In genomic region chr10:44995581-44995913, GRCh38 we compare ENCODE assay signal across 12 cellular contexts. TPM values are rescaled to one million over a fixed set of nuclear protein-coding genes. Genes with fewer than 3 reads are reported as not detected.
DNase-seq lines count a peak whose midpoint lies in the region; ATAC-seq and TF ChIP-seq lines count a peak whose summit lies in the region.
"Had no signal": no experiment of that assay in that cellular context is flagged by ENCODE, and none has a peak within 500 bp of the region (broad histone marks: within the 10 kb centered on the region; RNA-seq: fewer than 3 reads in every experiment).

No MANE protein-coding gene starts in this region.

- peak overlapping the region; percentile 12 for H3K9ac ChIP-seq in muscle layer of colon (ENCODE audit: low read length)

- no peaks in the 10 kb centered on the region for H3K9me3 Mint-ChIP-seq in activated CD8-positive, alpha-beta T cell treated with anti-CD3 and anti-CD28 coated beads, Interleukin-2, amount 10 ng/mL, durations not matched to agents 7 days and 5 days (ENCODE audit: insufficient read depth)
- peaks cover 3% of the 10 kb centered on the region for H3K9me3 Mint-ChIP-seq in activated CD8-positive, alpha-beta T cell treated with anti-CD3 and anti-CD28 coated beads for 36 hours
- no peaks in the 10 kb centered on the region for H3K9me3 Mint-ChIP-seq in brain

- H3K36me3 ChIP-seq in muscle layer of colon (ENCODE audit: insufficient read depth, low read length) (peaks cover 20% of the 10 kb centered on the region), thyroid gland (peaks cover 30 to 33% of the 10 kb centered on the region in 2 donors), A673 (ENCODE audit: insufficient read depth, low read length, poor library complexity, severe bottlenecking) (no peaks in the 10 kb centered on the region)

- H3K36me3 Mint-ChIP-seq in activated CD8-positive, alpha-beta T cell treated with anti-CD3 and anti-CD28 coated beads, Interleukin-2, amount 10 ng/mL, durations not matched to agents 7 days and 5 days (ENCODE audit: low read depth) = no peaks in the 10 kb centered on the region
- peaks cover 1% of the 10 kb centered on the region for H3K36me3 Mint-ChIP-seq in activated CD8-positive, alpha-beta T cell treated with anti-CD3 and anti-CD28 coated beads for 36 hours (ENCODE audit: low read depth)
- peaks cover 7% of the 10 kb centered on the region for H3K36me3 Mint-ChIP-seq in brain

- peaks cover 3% of the 10 kb centered on the region for H3K27me3 Mint-ChIP-seq in activated CD8-positive, alpha-beta T cell treated with anti-CD3 and anti-CD28 coated beads, Interleukin-2, amount 10 ng/mL, durations not matched to agents 7 days and 5 days (ENCODE audit: low read depth)
- no peaks in the 10 kb centered on the region for H3K27me3 Mint-ChIP-seq in activated CD8-positive, alpha-beta T cell treated with anti-CD3 and anti-CD28 coated beads for 36 hours
- peaks cover 13% of the 10 kb centered on the region for H3K27me3 Mint-ChIP-seq in brain

- peak; percentile 48 for ATAC-seq in activated CD8-positive, alpha-beta T cell treated with anti-CD3 and anti-CD28 coated beads, Interleukin-2, amount 10 ng/mL, durations not matched to agents 7 days and 5 days
- ATAC-seq in activated CD8-positive, alpha-beta T cell treated with anti-CD3 and anti-CD28 coated beads for 36 hours = no peak
- ATAC-seq: A549; stimulated activated naive CD8-positive, alpha-beta T cell treated with anti-CD3 and anti-CD28 coated beads, Interleukin-15, amount 100 ng/mL, for 72 hours had no signal

- POLR2A ChIA-PET in activated CD8-positive, alpha-beta T cell treated with anti-CD3 and anti-CD28 coated beads, Interleukin-2, amount 10 ng/mL, durations not matched to agents 7 days and 5 days (lab: Charles Lee) = no interaction called here
- POLR2A ChIA-PET in activated CD8-positive, alpha-beta T cell treated with anti-CD3 and anti-CD28 coated beads for 36 hours (lab: Charles Lee) = no interaction called here
- POLR2A ChIA-PET in A673 (lab: Charles Lee; ENCODE audit: low non-redundant PET) = no interaction called here

- TF ChIP-seq POLR2A in thyroid gland (IDR thresholded peaks at IDR 0.05) = no peak

- peak overlapping the region; percentile 85 for H3K27ac Mint-ChIP-seq in activated CD8-positive, alpha-beta T cell treated with anti-CD3 and anti-CD28 coated beads, Interleukin-2, amount 10 ng/mL, durations not matched to agents 7 days and 5 days
- no peak overlapping the region for H3K27ac Mint-ChIP-seq in activated CD8-positive, alpha-beta T cell treated with anti-CD3 and anti-CD28 coated beads for 36 hours
- H3K27ac Mint-ChIP-seq in brain = peak overlapping the region in 4 of 5 experiments; percentile 44 to 86 (median 67)

- H3K9me3 ChIP-seq in muscle layer of colon (ENCODE audit: low read length) = no peaks in the 10 kb centered on the region
- H3K9me3 ChIP-seq in thyroid gland = no peaks in the 10 kb centered on the region
- H3K9me3 ChIP-seq in A673 (ENCODE audit: low read depth, low read length, poor library complexity, severe bottlenecking) = no peaks in the 10 kb centered on the region

- H3K4me1 Mint-ChIP-seq in activated CD8-positive, alpha-beta T cell treated with anti-CD3 and anti-CD28 coated beads, Interleukin-2, amount 10 ng/mL, durations not matched to agents 7 days and 5 days (ENCODE audit: low read depth) = peaks cover 44% of the 10 kb centered on the region
- peaks cover 31% of the 10 kb centered on the region for H3K4me1 Mint-ChIP-seq in activated CD8-positive, alpha-beta T cell treated with anti-CD3 and anti-CD28 coated beads for 36 hours (ENCODE audit: low read depth)
- H3K4me1 Mint-ChIP-seq in brain = peaks cover 41% of the 10 kb centered on the region

- DNase-seq in activated CD8-positive, alpha-beta T cell treated with anti-CD3 and anti-CD28 coated beads, Interleukin-2, amount 10 ng/mL, durations not matched to agents 7 days and 5 days = peak; percentile 36
- DNase-seq in activated CD8-positive, alpha-beta T cell treated with anti-CD3 and anti-CD28 coated beads for 36 hours = no peak
- DNase-seq in thyroid gland (no peak), A673 (ENCODE audit: low spot score) (no peak), SKM-1 (lab: John Stamatoyannopoulos, UW; ENCODE audit: unreplicated experiment) (no peak)
- no peak for DNase-seq in stimulated activated naive CD4-positive, alpha-beta T cell (lab: John Stamatoyannopoulos, UW)
- DNase-seq: activated CD8-positive, alpha-beta memory T cell treated with anti-CD3 and anti-CD28 coated beads for 24 hours; NCI-H2081 treated with DMSO at 0.1 percent for 48 hours had no signal

- peaks cover 40% of the 10 kb centered on the region for H3K4me1 ChIP-seq in muscle layer of colon (ENCODE audit: insufficient read depth, low read length)
- peaks cover 30 to 86% of the 10 kb centered on the region in 2 donors for H3K4me1 ChIP-seq in thyroid gland
- no peaks in the 10 kb centered on the region for H3K4me1 ChIP-seq in A673 (ENCODE audit: insufficient read depth, low read length, poor library complexity, severe bottlenecking)
- H3K4me1 ChIP-seq: A549 had no signal

- CTCF ChIA-PET in activated CD8-positive, alpha-beta T cell treated with anti-CD3 and anti-CD28 coated beads, Interleukin-2, amount 10 ng/mL, durations not matched to agents 7 days and 5 days (lab: Charles Lee) = interaction anchor here (0.8 to 3.2 kb wide), 4 partner anchors 12 to 63 kb away, joined by 3 to 23 read pairs (median 6); no protein-coding TSS in a partner anchor
- CTCF ChIA-PET in activated CD8-positive, alpha-beta T cell treated with anti-CD3 and anti-CD28 coated beads for 36 hours (lab: Charles Lee) = interaction anchor here (1.0 to 2.3 kb wide), 5 partner anchors 10 to 240 kb away, joined by 3 to 11 read pairs (median 5); no protein-coding TSS in a partner anchor
- CTCF ChIA-PET in A673 (lab: Charles Lee) = no interaction called here

- H3K27me3 ChIP-seq in muscle layer of colon (ENCODE audit: control insufficient read depth in 1 of 2, insufficient read depth in 2 of 2, low read length in 2 of 2) (no peaks in the 10 kb centered on the region), thyroid gland (no peaks in the 10 kb centered on the region), A673 (replicated peaks; ENCODE audit: insufficient read depth, low read depth, low read length, poor library complexity) (no peaks in the 10 kb centered on the region)

- peak overlapping the region; percentile 76 for H3K27ac ChIP-seq in muscle layer of colon (ENCODE audit: low read depth, low read length)
- H3K27ac ChIP-seq in thyroid gland = peak overlapping the region; percentile 74 to 92 (median 91)
- no peak overlapping the region for H3K27ac ChIP-seq in A673 (ENCODE audit: low read depth, low read length, poor library complexity, severe bottlenecking)
- H3K27ac ChIP-seq: A549 had no signal

- intact Hi-C loops in activated CD8-positive, alpha-beta T cell treated with anti-CD3 and anti-CD28 coated beads for 36 hours (cut with micrococcal nuclease) = no loop called here
- intact Hi-C loops in thyroid gland (cut with DNase I) (no loop called here), A673 (cut with micrococcal nuclease; ENCODE audit: unreplicated experiment) (no loop called here)

- H3K4me3 ChIP-seq in muscle layer of colon (ENCODE audit: low read depth in 1 of 2, low read length in 2 of 2) = no peak overlapping the region
- H3K4me3 ChIP-seq in thyroid gland (replicated peaks in 1 of 3) = no peak overlapping the region
- H3K4me3 ChIP-seq in A673 (ENCODE audit: low read depth, low read length, poor library complexity, severe bottlenecking) = no peak overlapping the region
- H3K4me3 ChIP-seq: A549 had no signal

- WGBS in thyroid gland, 2 donors = 43 to 55% methylated on average over 4 of the region's 4 CpGs

- no peak overlapping the region for H3K4me3 Mint-ChIP-seq in activated CD8-positive, alpha-beta T cell treated with anti-CD3 and anti-CD28 coated beads, Interleukin-2, amount 10 ng/mL, durations not matched to agents 7 days and 5 days
- no peak overlapping the region for H3K4me3 Mint-ChIP-seq in activated CD8-positive, alpha-beta T cell treated with anti-CD3 and anti-CD28 coated beads for 36 hours
- H3K4me3 Mint-ChIP-seq in brain = peak overlapping the region in 1 of 5 experiments; percentile 30

- no peak for TF ChIP-seq CTCF in activated CD8-positive, alpha-beta T cell treated with anti-CD3 and anti-CD28 coated beads for 36 hours (IDR thresholded peaks at IDR 0.05)
- TF ChIP-seq CTCF in brain (conservative IDR thresholded peaks at IDR 0.05) = no peak
- no peak for TF ChIP-seq CTCF in thyroid gland (IDR thresholded peaks at IDR 0.05)
- no peak for TF ChIP-seq CTCF in A673 (conservative IDR thresholded peaks at IDR 0.05; ENCODE audit: low read depth, low read length)

- no TSS peak for BruUV-seq in A673 (replicated peaks; lab: Mats Ljungman, UMichigan)

RNA-seq across cellular contexts. Expression of gene ZNF22, which starts 5.2 kb away (rescaled TPM):
- total RNA-seq in activated CD8-positive, alpha-beta T cell treated with anti-CD3 and anti-CD28 coated beads, Interleukin-2, amount 10 ng/mL, durations not matched to agents 7 days and 5 days = 10 to 100 TPM; 44.6 to 45.2 TPM
- total RNA-seq in activated CD8-positive, alpha-beta T cell treated with anti-CD3 and anti-CD28 coated beads for 36 hours = 10 to 100 TPM; 34.4 to 37.6 TPM
- 20.2 TPM for polyA plus RNA-seq in brain (ENCODE audit: insufficient read depth, low read depth, low replicate concordance)
- total RNA-seq in thyroid gland = 10 to 100 TPM; 28.5 to 40.3 (median 33.1) TPM
- 41.8 and 42.1 TPM in 2 replicates for total RNA-seq in A673 (2021)

RNA-seq across cellular contexts. Expression of gene DEPP1, which starts 16.9 kb away (rescaled TPM):
- not detected for total RNA-seq in activated CD8-positive, alpha-beta T cell treated with anti-CD3 and anti-CD28 coated beads, Interleukin-2, amount 10 ng/mL, durations not matched to agents 7 days and 5 days
- total RNA-seq in activated CD8-positive, alpha-beta T cell treated with anti-CD3 and anti-CD28 coated beads for 36 hours = under 1 TPM; 0.16 to 0.27 TPM
- 33.5 TPM for polyA plus RNA-seq in brain (ENCODE audit: insufficient read depth, low read depth, low replicate concordance)
- total RNA-seq in thyroid gland = 100 to 1,000 TPM in 2 of 4 donors, 10 to 100 TPM in 2; 45.1 to 518 (median 182) TPM
- total RNA-seq in A673 (2021) = 0.54 and 1.1 TPM in 2 replicates

RNA-seq across cellular contexts. Expression of gene RASSF4, which starts 35.9 kb away (rescaled TPM):
- 1 to 10 TPM in 1 of 2 experiments, under 1 TPM in 1; 0.76 to 1.6 TPM for total RNA-seq in activated CD8-positive, alpha-beta T cell treated with anti-CD3 and anti-CD28 coated beads, Interleukin-2, amount 10 ng/mL, durations not matched to agents 7 days and 5 days
- total RNA-seq in activated CD8-positive, alpha-beta T cell treated with anti-CD3 and anti-CD28 coated beads for 36 hours = 1 to 10 TPM; 1.8 to 1.9 TPM
- polyA plus RNA-seq in brain (ENCODE audit: insufficient read depth, low read depth, low replicate concordance) = 23.9 TPM
- total RNA-seq in thyroid gland (100 to 1,000 TPM; 175 to 226 (median 203) TPM), A673 (2021) (0.71 and 1.6 TPM in 2 replicates)

Comparison
In these comparisons a context has a peak if more than half of its experiments do, and no peak if none do; other contexts are left out.
1. RNA of gene DEPP1, which starts 16.9 kb away (total RNA-seq): 45.1 to 518 TPM in thyroid gland; 0.54 to 1.1 TPM in A673, 0.16 to 0.27 TPM in activated CD8-positive, alpha-beta T cell treated with anti-CD3 and anti-CD28 coated beads for 36 hours and not detected in activated CD8-positive, alpha-beta T cell treated with anti-CD3 and anti-CD28 coated beads, Interleukin-2, amount 10 ng/mL, durations not matched to agents 7 days and 5 days; every median in the first group is over 10 times any median in the second.
2. RNA of gene RASSF4, which starts 35.9 kb away (total RNA-seq): 175 to 226 TPM in thyroid gland; 1.8 to 1.9 TPM in activated CD8-positive, alpha-beta T cell treated with anti-CD3 and anti-CD28 coated beads for 36 hours, 0.76 to 1.6 TPM in activated CD8-positive, alpha-beta T cell treated with anti-CD3 and anti-CD28 coated beads, Interleukin-2, amount 10 ng/mL, durations not matched to agents 7 days and 5 days and 0.71 to 1.6 TPM in A673; every median in the first group is over 10 times any median in the second.